8 cellular contexts compared by ENCODE assay signal in genomic region chr1:46244656-46245371, GRCh38. TPM values are rescaled to one million over a fixed set of nuclear protein-coding genes. Genes with fewer than 3 reads are reported as not detected.
DNase-seq lines count a peak whose midpoint lies in the region; ATAC-seq, FAIRE-seq and TF ChIP-seq lines count a peak whose summit lies in the region.

No MANE protein-coding gene starts in this region.

- no peak overlapping the region for H3K4me3 Mint-ChIP-seq in T-helper 17 cell

- H3K4me3 ChIP-seq in GM12865 (ENCODE audit: low read depth, low read length) = no peak overlapping the region
- no peak overlapping the region for H3K4me3 ChIP-seq in fibroblast of the aortic adventitia (ENCODE audit: low read depth, low read length)

- H3K27ac Mint-ChIP-seq in T-helper 17 cell = no peak overlapping the region

- DNase-seq in AML-193 (lab: John Stamatoyannopoulos, UW) (peak; percentile 61 to 70), GM12865 (ENCODE audit: low read depth) (peak; percentile 49), NCI-H69 (lab: John Stamatoyannopoulos, UW) (peak; percentile 22), fibroblast of the aortic adventitia (ENCODE audit: low read depth) (peak; percentile 27), RCC 7860 (ENCODE audit: low spot score) (no peak), T-helper 17 cell (no peak), C1 segment of cervical spinal cord (lab: John Stamatoyannopoulos, UW) (no peak)

- TF ChIP-seq CTCF in GM12865 (IDR thresholded peaks at IDR 0.05; ENCODE audit: insufficient read depth, low read depth, low read length, missing control alignments) (peak; percentile 43), fibroblast of the aortic adventitia (IDR thresholded peaks at IDR 0.05; ENCODE audit: insufficient read depth, low read length) (peak; percentile 37)

- H3K36me3 Mint-ChIP-seq in T-helper 17 cell (ENCODE audit: low read depth) = no peaks in the 10 kb centered on the region

- ATAC-seq in GM21529 (IDR thresholded peaks at IDR 0.05; ENCODE audit: unreplicated experiment) (no peak), T-helper 17 cell (no peak)

- no peaks in the 10 kb centered on the region for H3K9me3 ChIP-seq in T-helper 17 cell (ENCODE audit: control insufficient read depth, low read length, poor library complexity, severe bottlenecking)

- FAIRE-seq in RCC 7860 (lab: Jason Lieb, UNC) = no peak

- peaks cover 15% of the 10 kb centered on the region for H3K4me1 Mint-ChIP-seq in T-helper 17 cell

- no peaks in the 10 kb centered on the region for H3K27me3 Mint-ChIP-seq in T-helper 17 cell

RNA-seq across cellular contexts. Expression of gene RAD54L, which starts 2.7 kb away (rescaled TPM):
- total RNA-seq in fibroblast of the aortic adventitia (ENCODE audit: low replicate concordance) (0.90 and 9.7 TPM in 2 replicates), T-helper 17 cell (under 1 TPM; 0.72 to 0.73 TPM)

RNA-seq across cellular contexts. Expression of gene LURAP1, which starts 41.7 kb away (rescaled TPM):
- total RNA-seq in fibroblast of the aortic adventitia (ENCODE audit: low replicate concordance) = 3.4 and 6.5 TPM in 2 replicates
- total RNA-seq in T-helper 17 cell = not detected

RNA-seq across cellular contexts. Expression of gene POMGNT1, which starts 46.6 kb away (rescaled TPM):
- total RNA-seq in fibroblast of the aortic adventitia (ENCODE audit: low replicate concordance) = 5.6 and 43.2 TPM in 2 replicates
- total RNA-seq in T-helper 17 cell = 10 to 100 TPM; 33.8 to 39.3 TPM

RNA-seq across cellular contexts. Expression of gene LRRC41, which starts 58.6 kb away (rescaled TPM):
- 40.9 and 66.4 TPM in 2 replicates for total RNA-seq in fibroblast of the aortic adventitia (ENCODE audit: low replicate concordance)
- 10 to 100 TPM; 30.0 to 30.1 TPM for total RNA-seq in T-helper 17 cell

RNA-seq across cellular contexts. Expression of gene UQCRH, which starts 58.7 kb away (rescaled TPM):
- 595 and 603 TPM in 2 replicates for total RNA-seq in fibroblast of the aortic adventitia (ENCODE audit: low replicate concordance)
- 100 to 1,000 TPM in 1 of 2 donors, 10 to 100 TPM in 1; 91.0 to 123 TPM for total RNA-seq in T-helper 17 cell

Comparison
In these comparisons a context has a peak if more than half of its experiments do, and no peak if none do; other contexts are left out.
1. DNase-seq: peak in AML-193 (2 of 2), GM12865 (single experiment), NCI-H69 (single experiment) and fibroblast of the aortic adventitia (single experiment); none in RCC 7860 (single experiment), T-helper 17 cell (0 of 3) and C1 segment of cervical spinal cord (0 of 14).